1 cellular context compared by ENCODE assay signal in the genomic region with DNA sequence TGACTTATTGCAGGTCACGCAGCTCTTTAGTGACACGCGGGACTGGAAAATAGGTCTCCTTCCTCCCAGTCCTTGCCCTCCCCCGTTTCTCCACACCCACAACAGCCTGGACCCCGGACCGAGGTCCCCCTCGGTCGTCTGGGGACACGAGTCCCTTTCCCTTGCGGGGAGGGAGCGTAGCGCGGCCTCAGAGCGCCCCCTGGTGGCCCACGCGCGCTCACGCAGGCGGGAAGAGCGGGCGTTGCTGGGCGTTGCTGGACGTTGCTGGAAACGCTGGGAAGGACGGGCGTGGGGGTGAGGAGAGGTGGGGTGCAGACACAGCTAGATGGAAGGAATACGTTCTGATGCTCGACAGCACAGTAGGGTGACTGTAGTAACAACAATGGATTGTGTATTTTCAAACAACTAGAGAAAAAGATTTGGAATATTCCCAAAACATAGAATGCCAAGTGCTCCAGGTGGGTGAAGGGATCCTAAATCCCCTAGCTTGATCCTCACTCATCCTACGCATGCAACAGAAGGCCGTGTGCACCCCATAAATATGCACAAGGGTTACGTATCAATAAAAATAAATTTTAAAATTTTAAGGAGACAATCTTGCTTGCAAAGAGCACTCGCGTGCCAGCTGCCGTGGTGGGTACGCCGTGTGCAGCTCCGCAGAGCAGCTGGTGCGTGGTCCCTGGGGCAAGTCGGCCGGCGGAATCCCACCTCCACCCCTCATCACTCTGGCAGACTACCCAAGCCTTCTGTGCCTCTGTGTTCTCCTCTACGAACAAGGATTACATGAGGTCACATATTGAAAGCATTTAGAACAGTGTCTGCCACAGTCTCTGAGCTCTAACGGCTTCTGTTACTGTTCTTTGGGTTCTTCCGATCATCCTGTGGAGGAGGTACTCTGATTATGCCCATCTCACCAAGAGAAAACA.
TF ChIP-seq lines count a peak whose summit lies in the region.

No MANE protein-coding gene starts in this region.

TF ChIP-seq in HCT116, 20 proteins besides CTCF, POLR2A, EP300 and RAD21 (continued from another document):
- TF ChIP-seq, protein P1, sequence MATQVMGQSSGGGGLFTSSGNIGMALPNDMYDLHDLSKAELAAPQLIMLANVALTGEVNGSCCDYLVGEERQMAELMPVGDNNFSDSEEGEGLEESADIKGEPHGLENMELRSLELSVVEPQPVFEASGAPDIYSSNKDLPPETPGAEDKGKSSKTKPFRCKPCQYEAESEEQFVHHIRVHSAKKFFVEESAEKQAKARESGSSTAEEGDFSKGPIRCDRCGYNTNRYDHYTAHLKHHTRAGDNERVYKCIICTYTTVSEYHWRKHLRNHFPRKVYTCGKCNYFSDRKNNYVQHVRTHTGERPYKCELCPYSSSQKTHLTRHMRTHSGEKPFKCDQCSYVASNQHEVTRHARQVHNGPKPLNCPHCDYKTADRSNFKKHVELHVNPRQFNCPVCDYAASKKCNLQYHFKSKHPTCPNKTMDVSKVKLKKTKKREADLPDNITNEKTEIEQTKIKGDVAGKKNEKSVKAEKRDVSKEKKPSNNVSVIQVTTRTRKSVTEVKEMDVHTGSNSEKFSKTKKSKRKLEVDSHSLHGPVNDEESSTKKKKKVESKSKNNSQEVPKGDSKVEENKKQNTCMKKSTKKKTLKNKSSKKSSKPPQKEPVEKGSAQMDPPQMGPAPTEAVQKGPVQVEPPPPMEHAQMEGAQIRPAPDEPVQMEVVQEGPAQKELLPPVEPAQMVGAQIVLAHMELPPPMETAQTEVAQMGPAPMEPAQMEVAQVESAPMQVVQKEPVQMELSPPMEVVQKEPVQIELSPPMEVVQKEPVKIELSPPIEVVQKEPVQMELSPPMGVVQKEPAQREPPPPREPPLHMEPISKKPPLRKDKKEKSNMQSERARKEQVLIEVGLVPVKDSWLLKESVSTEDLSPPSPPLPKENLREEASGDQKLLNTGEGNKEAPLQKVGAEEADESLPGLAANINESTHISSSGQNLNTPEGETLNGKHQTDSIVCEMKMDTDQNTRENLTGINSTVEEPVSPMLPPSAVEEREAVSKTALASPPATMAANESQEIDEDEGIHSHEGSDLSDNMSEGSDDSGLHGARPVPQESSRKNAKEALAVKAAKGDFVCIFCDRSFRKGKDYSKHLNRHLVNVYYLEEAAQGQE (IDR thresholded peaks at IDR 0.05; ENCODE audit: low read depth), result no peak
- TF ChIP-seq FOSL1 (IDR thresholded peaks at IDR 0.05; ENCODE audit: low read depth) (no peak), SIN3A (IDR thresholded peaks at IDR 0.05; ENCODE audit: low read depth) (no peak), TCF7L2 (IDR thresholded peaks at IDR 0.05; ENCODE audit: borderline replicate concordance, extremely low read depth, insufficient read depth, insufficient read length) (no peak), EGR1 (IDR thresholded peaks at IDR 0.05; ENCODE audit: low read depth) (no peak), YY1 (IDR thresholded peaks at IDR 0.05; ENCODE audit: extremely low read depth, insufficient replicate concordance, low read depth, low read length) (no peak), POLR2AphosphoS5 (IDR thresholded peaks at IDR 0.05; ENCODE audit: low read depth, low read length) (no peak)
- TF ChIP-seq, protein P2, sequence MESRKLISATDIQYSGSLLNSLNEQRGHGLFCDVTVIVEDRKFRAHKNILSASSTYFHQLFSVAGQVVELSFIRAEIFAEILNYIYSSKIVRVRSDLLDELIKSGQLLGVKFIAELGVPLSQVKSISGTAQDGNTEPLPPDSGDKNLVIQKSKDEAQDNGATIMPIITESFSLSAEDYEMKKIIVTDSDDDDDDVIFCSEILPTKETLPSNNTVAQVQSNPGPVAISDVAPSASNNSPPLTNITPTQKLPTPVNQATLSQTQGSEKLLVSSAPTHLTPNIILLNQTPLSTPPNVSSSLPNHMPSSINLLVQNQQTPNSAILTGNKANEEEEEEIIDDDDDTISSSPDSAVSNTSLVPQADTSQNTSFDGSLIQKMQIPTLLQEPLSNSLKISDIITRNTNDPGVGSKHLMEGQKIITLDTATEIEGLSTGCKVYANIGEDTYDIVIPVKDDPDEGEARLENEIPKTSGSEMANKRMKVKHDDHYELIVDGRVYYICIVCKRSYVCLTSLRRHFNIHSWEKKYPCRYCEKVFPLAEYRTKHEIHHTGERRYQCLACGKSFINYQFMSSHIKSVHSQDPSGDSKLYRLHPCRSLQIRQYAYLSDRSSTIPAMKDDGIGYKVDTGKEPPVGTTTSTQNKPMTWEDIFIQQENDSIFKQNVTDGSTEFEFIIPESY (IDR thresholded peaks at IDR 0.05; ENCODE audit: extremely low read depth, insufficient replicate concordance, low read length), result no peak
- TF ChIP-seq, protein P3, sequence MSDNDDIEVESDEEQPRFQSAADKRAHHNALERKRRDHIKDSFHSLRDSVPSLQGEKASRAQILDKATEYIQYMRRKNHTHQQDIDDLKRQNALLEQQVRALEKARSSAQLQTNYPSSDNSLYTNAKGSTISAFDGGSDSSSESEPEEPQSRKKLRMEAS (IDR thresholded peaks at IDR 0.05), result no peak
- TF ChIP-seq, protein P4, sequence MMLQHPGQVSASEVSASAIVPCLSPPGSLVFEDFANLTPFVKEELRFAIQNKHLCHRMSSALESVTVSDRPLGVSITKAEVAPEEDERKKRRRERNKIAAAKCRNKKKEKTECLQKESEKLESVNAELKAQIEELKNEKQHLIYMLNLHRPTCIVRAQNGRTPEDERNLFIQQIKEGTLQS (IDR thresholded peaks at IDR 0.05), result no peak
